ENCODE assay signal across 25 cellular contexts in the genomic region with DNA sequence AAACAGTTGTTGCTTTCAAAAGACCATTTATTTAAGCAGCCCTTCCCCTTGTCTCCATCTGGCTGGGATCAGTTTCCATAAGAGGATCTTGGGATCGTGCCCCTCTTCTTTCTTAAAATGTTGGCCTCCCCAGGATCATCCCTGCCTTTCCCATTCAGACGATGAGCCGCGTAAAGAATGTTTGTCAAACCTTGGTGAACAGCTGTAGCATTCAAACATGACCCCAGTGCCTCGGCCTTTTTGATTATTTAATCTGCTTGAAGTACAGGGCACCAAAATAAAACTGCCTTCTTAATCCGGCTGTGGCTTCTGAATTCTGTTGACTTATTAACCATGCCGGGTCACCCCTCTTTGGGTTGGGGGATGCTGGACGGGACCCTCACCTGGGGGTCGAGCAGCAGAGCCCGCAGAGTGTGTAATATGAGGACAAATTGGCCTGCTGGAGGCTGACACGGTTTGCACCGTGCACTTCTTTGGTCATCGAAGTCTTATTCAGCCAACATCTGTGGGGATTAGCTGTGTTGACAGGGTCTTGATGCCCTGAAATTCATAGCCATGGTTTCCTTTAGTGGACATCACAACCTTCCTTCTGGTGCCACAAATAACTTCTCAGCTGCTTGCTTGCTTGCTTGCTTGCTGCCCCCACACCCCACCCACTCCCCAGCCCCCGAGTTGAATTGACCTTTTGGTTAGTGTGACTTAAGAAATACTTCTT. TPM values are rescaled to one million over a fixed set of nuclear protein-coding genes. Genes with fewer than 3 reads are reported as not detected.
DNase-seq lines count a peak whose midpoint lies in the region; ATAC-seq and TF ChIP-seq lines count a peak whose summit lies in the region.
"Had no signal": no experiment of that assay in that cellular context is flagged by ENCODE, and none has a peak within 500 bp of the region (broad histone marks: within the 10 kb centered on the region; RNA-seq: fewer than 3 reads in every experiment).

Gene LRTM1, minus strand, starts transcription at position 4 of the 715 bp plus-strand sequence. CDS start 148 bp downstream, outside the sequence.

- ATAC-seq in GM21737 (IDR thresholded peaks at IDR 0.05; ENCODE audit: unreplicated experiment) (no peak), HG02642 (IDR thresholded peaks at IDR 0.05; ENCODE audit: poor library complexity, unreplicated experiment) (no peak)
- ATAC-seq: CD8-positive, alpha-beta T cell; GM12878; PC-3; SK-N-SH treated with all-trans-retinoic acid at 6 μM for 48 hours had no signal

- H3K9me3 Mint-ChIP-seq in endodermal cell (no peaks in the 10 kb centered on the region), nephron progenitor cell (no peaks in the 10 kb centered on the region)
- H3K9me3 Mint-ChIP-seq: CD8-positive, alpha-beta T cell; HFFc6 had no signal

- WGBS in endodermal cell (ENCODE audit: insufficient coverage in 1 of 2, insufficient read length in 1 of 2), 2 experiments, result 76 to 89% methylated on average over 13 to 14 of the region's 14 CpGs

- DNase-seq in NCI-H82 treated with DMSO at 0.1 percent for 48 hours (lab: John Stamatoyannopoulos, UW; ENCODE audit: unreplicated experiment) (peak; percentile 83), endodermal cell (no peak), nephron progenitor cell (no peak), hippocampal formation (lab: John Stamatoyannopoulos, UW) (no peak), cortex of kidney (lab: John Stamatoyannopoulos, UW) (no peak)
- DNase-seq: Caco-2; CD8-positive, alpha-beta T cell; GDM1; GOT3; HFFc6; IMR-90; KG1; MM.1S; NCI-H1417; NCI-H1694; NCI-H2029 treated with DMSO at 0.1 percent for 48 hours; PC-3 had no signal

- peaks cover 16% of the 10 kb centered on the region for H3K4me1 ChIP-seq in endodermal cell (ENCODE audit: control insufficient read depth, insufficient read depth, low read length)
- H3K4me1 ChIP-seq: Caco-2, HAP-1 had no signal

- H3K4me1 Mint-ChIP-seq in endodermal cell, result peaks cover 10% of the 10 kb centered on the region
- H3K4me1 Mint-ChIP-seq in nephron progenitor cell, result peaks cover 38% of the 10 kb centered on the region

- TF ChIP-seq CTCF in endodermal cell (conservative IDR thresholded peaks at IDR 0.05) (no peak), nephron progenitor cell (IDR thresholded peaks at IDR 0.05) (no peak)

- no peak within 1 kb of the TSS for H3K9ac ChIP-seq in endodermal cell (ENCODE audit: extremely low read depth, low read length, poor library complexity, severe bottlenecking)

- peak within 1 kb of the TSS; percentile 9 for H3K27ac ChIP-seq in endodermal cell (ENCODE audit: low read depth, low read length)
- H3K27ac ChIP-seq: C4-2B had no signal

- no peak within 1 kb of the TSS for H3K4me3 Mint-ChIP-seq in endodermal cell
- no peak within 1 kb of the TSS for H3K4me3 Mint-ChIP-seq in nephron progenitor cell
- H3K4me3 Mint-ChIP-seq: CD8-positive, alpha-beta T cell; HFFc6 had no signal

- no peak within 1 kb of the TSS for H3K4me3 ChIP-seq in endodermal cell (ENCODE audit: low read length)
- H3K4me3 ChIP-seq: GM12878, HAP-1 had no signal

- no peaks in the 10 kb centered on the region for H3K36me3 Mint-ChIP-seq in endodermal cell (ENCODE audit: low read depth)
- H3K36me3 Mint-ChIP-seq in nephron progenitor cell (ENCODE audit: low read depth), result no peaks in the 10 kb centered on the region
- H3K36me3 Mint-ChIP-seq: CD8-positive, alpha-beta T cell had no signal

- no peaks in the 10 kb centered on the region for H3K36me3 ChIP-seq in endodermal cell (ENCODE audit: control insufficient read depth, insufficient read depth, low read length)
- H3K36me3 ChIP-seq: HAP-1 had no signal

- H3K27me3 Mint-ChIP-seq in endodermal cell (ENCODE audit: insufficient read depth), result no peaks in the 10 kb centered on the region
- H3K27me3 Mint-ChIP-seq in nephron progenitor cell (ENCODE audit: low read depth, poor library complexity), result peaks cover 1% of the 10 kb centered on the region

- H3K9me3 ChIP-seq in endodermal cell (ENCODE audit: control insufficient read depth, low read length), result no peaks in the 10 kb centered on the region
- H3K9me3 ChIP-seq: Caco-2, HAP-1 had no signal

- H3K27me3 ChIP-seq in endodermal cell (ENCODE audit: control insufficient read depth, insufficient read depth, low read length, poor library complexity, severe bottlenecking), result no peaks in the 10 kb centered on the region

- H3K27ac Mint-ChIP-seq in endodermal cell (no peak within 1 kb of the TSS), nephron progenitor cell (peak within 1 kb of the TSS; percentile 6)
- H3K27ac Mint-ChIP-seq: CD8-positive, alpha-beta T cell; HFFc6 had no signal

RNA-seq across cellular contexts. Expression of gene LRTM1, which starts in this region (rescaled TPM):
- not detected for total RNA-seq in endodermal cell
- polyA plus RNA-seq in endodermal cell (2013, experiment 1 of 2), result 0.28 TPM
- not detected for polyA plus RNA-seq in endodermal cell (2013, experiment 2 of 2)
- total RNA-seq: A673; Caco-2; CD8-positive, alpha-beta T cell; GM12878; HFFc6; IMR-90; NCI-H460; PC-3 had no signal
- polyA plus RNA-seq: IMR-90 had no signal
